Comparison of ENCODE assay signal across 14 cellular contexts in the genomic region with DNA sequence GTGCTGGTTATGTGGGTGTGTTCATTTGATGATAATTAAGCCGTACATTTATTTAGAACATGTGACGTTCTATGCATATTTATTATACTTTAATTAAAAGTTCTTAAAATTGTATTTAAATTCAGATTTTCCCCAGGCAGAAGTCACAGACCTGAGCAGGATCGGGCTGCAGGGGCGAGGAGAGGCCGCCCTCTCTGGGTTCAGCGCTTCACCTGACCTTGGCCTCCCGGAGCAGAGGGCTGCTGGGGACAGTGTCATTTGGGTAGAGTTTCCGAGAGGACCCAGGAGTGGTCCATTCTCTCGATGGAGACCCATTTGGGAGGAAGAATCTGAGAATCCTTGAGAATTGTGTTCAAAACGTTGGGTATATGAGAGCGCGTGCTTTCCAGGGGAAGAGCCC.
"Had no signal": no experiment of that assay in that cellular context is flagged by ENCODE, and none has a peak within 500 bp of the region (broad histone marks: within the 10 kb centered on the region; RNA-seq: fewer than 3 reads in every experiment).

No MANE protein-coding gene starts in this region.

- H3K4me3 Mint-ChIP-seq: activated CD8-positive, alpha-beta memory T cell treated with anti-CD3 and anti-CD28 coated beads, Interleukin-2, amount 10 ng/mL, durations not matched to agents 7 days and 5 days; stimulated activated naive CD8-positive, alpha-beta T cell treated with anti-CD3 and anti-CD28 coated beads, Interleukin-15, Interleukin-2, amounts not matched to agents 100 ng/mL and 50 ng/mL, for 24 hours had no signal

- H3K27ac ChIP-seq: heart right ventricle had no signal

- H3K4me1 Mint-ChIP-seq: activated CD8-positive, alpha-beta memory T cell treated with anti-CD3 and anti-CD28 coated beads, Interleukin-2, amount 10 ng/mL, durations not matched to agents 7 days and 5 days had no signal

- H3K36me3 ChIP-seq: heart right ventricle had no signal

- H3K4me3 ChIP-seq: lung had no signal

- ATAC-seq: activated CD8-positive, alpha-beta memory T cell treated with anti-CD3 and anti-CD28 coated beads, Interleukin-2, amount 10 ng/mL, durations not matched to agents 7 days and 5 days had no signal

- H3K36me3 Mint-ChIP-seq: activated CD8-positive, alpha-beta memory T cell treated with anti-CD3 and anti-CD28 coated beads, Interleukin-2, amount 10 ng/mL, durations not matched to agents 7 days and 5 days had no signal

- DNase-seq: activated CD4-positive, alpha-beta T cell treated with anti-CD3 and anti-CD28 coated beads for 1 hour; activated CD4-positive, alpha-beta T cell treated with anti-CD3 and anti-CD28 coated beads, Interleukin-2, amount 50 U/mL, for 48 hours; activated CD8-positive, alpha-beta memory T cell treated with anti-CD3 and anti-CD28 coated beads, Interleukin-2, amount 10 ng/mL, durations not matched to agents 7 days and 5 days; activated T-cell treated with anti-CD3 and anti-CD28 coated beads, Interleukin-2, amount 50 U/mL, for 48 hours; aorta; effector CD4-positive, alpha-beta T cell; heart right ventricle; naive thymus-derived CD4-positive, alpha-beta T cell; stimulated activated CD4-positive, alpha-beta T cell treated with anti-CD3 and anti-CD28 coated beads, Interleukin-12 subunit alpha, Interleukin-12 subunit beta, amount 100 ng/mL, for 4 hours; stimulated activated CD4-positive, alpha-beta T cell treated with anti-CD3 and anti-CD28 coated beads, Interleukin-4, amount 100 ng/mL, for 1 hour; stimulated activated CD8-positive, alpha-beta memory T cell treated with anti-CD3 and anti-CD28 coated beads, Interleukin-4, amount 100 ng/mL, for 48 hours; T-helper 9 cell had no signal

- H3K9me3 Mint-ChIP-seq: stimulated activated naive CD8-positive, alpha-beta T cell treated with anti-CD3 and anti-CD28 coated beads, Interleukin-15, Interleukin-2, amounts not matched to agents 100 ng/mL and 50 ng/mL, for 24 hours had no signal

- H3K27ac Mint-ChIP-seq: activated CD8-positive, alpha-beta memory T cell treated with anti-CD3 and anti-CD28 coated beads, Interleukin-2, amount 10 ng/mL, durations not matched to agents 7 days and 5 days; naive thymus-derived CD4-positive, alpha-beta T cell; stimulated activated naive CD8-positive, alpha-beta T cell treated with anti-CD3 and anti-CD28 coated beads, Interleukin-15, Interleukin-2, amounts not matched to agents 100 ng/mL and 50 ng/mL, for 24 hours had no signal
